31 cellular contexts compared by ENCODE assay signal in the genomic region with DNA sequence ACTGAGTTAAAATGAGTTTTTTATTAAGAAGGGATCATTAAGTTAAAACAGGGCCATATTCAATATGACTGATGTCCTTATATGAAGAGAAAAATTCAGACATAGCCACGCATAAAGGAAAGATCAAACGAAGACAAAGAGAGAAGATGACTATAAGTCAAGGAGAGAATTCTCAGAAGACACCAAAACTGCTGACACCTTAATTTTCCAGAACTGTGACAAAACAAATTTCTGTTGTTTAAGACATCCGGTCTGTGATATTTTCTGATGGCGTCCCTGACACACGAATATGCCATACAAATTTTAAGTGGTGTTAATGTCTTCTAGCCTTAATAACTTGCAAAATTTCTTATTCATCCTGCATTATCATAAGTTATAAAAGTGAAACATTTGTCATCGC.
"Had no signal": no experiment of that assay in that cellular context is flagged by ENCODE, and none has a peak within 500 bp of the region (broad histone marks: within the 10 kb centered on the region; RNA-seq: fewer than 3 reads in every experiment).

No MANE protein-coding gene starts in this region.

- H3K27me3 Mint-ChIP-seq: T-cell had no signal

- H2AFZ ChIP-seq: PC-9 had no signal

- H3K27me3 ChIP-seq: SJCRH30 had no signal

- ATAC-seq: Panc1, Right ventricle myocardium inferior, SK-N-SH treated with all-trans-retinoic acid at 6 μM for 48 hours, T-cell had no signal

- DNase-seq: NCI-H1048, NCI-H1092 treated with DMSO at 0.1 percent for 48 hours, NCI-H1105 treated with DMSO at 0.1 percent for 48 hours, NCI-H1417, NCI-H1436, NCI-H146, NCI-H1694, NCI-H187, NCI-H1930, NCI-H2029 treated with DMSO at 0.1 percent for 48 hours, NCI-H2081 treated with DMSO at 0.1 percent for 48 hours, NCI-H2107, NCI-H2171, NCI-H226, NCI-H446 treated with DMSO at 0.1 percent for 48 hours, NCI-H510A, NCI-H524, NCI-H526, NCI-H69, NCI-H748 treated with DMSO at 0.1 percent for 48 hours, NCI-H82, PC-9, SHP77, SIG-M5, SJCRH30, T-cell had no signal

- H3K27ac ChIP-seq: PC-9, RWPE1, SJCRH30, SK-N-MC had no signal

- H3K4me2 ChIP-seq: PC-9 had no signal

- H3K4me3 ChIP-seq: PC-9, SJCRH30, SK-N-MC had no signal

- H3K4me3 Mint-ChIP-seq: T-cell had no signal

- H3K36me3 ChIP-seq: SJCRH30 had no signal

- H3K36me3 Mint-ChIP-seq: T-cell had no signal

- H3K9me3 ChIP-seq: SJCRH30 had no signal

- H3K4me1 Mint-ChIP-seq: T-cell had no signal

- H3K4me1 ChIP-seq: SJCRH30 had no signal

- H3K27ac Mint-ChIP-seq: T-cell had no signal
